ENCODE assay signal across 21 cellular contexts in genomic region chr17:45646288-45646988, GRCh38.
DNase-seq lines count a peak whose midpoint lies in the region; ATAC-seq lines count a peak whose summit lies in the region.
"Had no signal": no experiment of that assay in that cellular context is flagged by ENCODE, and none has a peak within 500 bp of the region (broad histone marks: within the 10 kb centered on the region; RNA-seq: fewer than 3 reads in every experiment).

No MANE protein-coding gene starts in this region.

- H3K4me3 ChIP-seq in GM23248: no peak overlapping the region
- H3K4me3 ChIP-seq: ascending aorta, lung, thyroid gland had no signal

- ATAC-seq in GM21526 (IDR thresholded peaks at IDR 0.05; ENCODE audit: low FRiP score, unreplicated experiment) (no peak), esophagus mucosa (no peak)
- ATAC-seq: stimulated activated memory B cell treated with anti-CD40 and anti-IgM and Interleukin-4, amounts not matched to agents 10 μg/mL and 1 μg/mL and 100 μg/mL, for 72 hours had no signal

- 27 to 30% methylated on average over 12 of the region's 12 CpGs for WGBS in GM23248 (ENCODE audit: low coverage in 1 of 2, low lambda C conversion rate in 2 of 2, missing lambda C conversion rate in 2 of 2), 2 experiments

- no peak overlapping the region for H3K4me2 ChIP-seq in GM23248 (ENCODE audit: unreplicated experiment)
- H3K4me2 ChIP-seq: SK-N-SH had no signal

- no peaks in the 10 kb centered on the region for H3F3A ChIP-seq in GM23248 (ENCODE audit: insufficient read depth)

- H3K9me3 ChIP-seq in GM23248 (ENCODE audit: low read depth): no peaks in the 10 kb centered on the region
- H3K9me3 ChIP-seq: ascending aorta, SK-N-SH, thyroid gland had no signal

- no peaks in the 10 kb centered on the region for H3K9me2 ChIP-seq in GM23248 (ENCODE audit: insufficient read depth)
- H3K9me2 ChIP-seq: SK-N-SH had no signal

- H4K20me1 ChIP-seq in GM23248 (ENCODE audit: insufficient read depth): no peaks in the 10 kb centered on the region

- DNase-seq in AML-193 (lab: John Stamatoyannopoulos, UW) (peak; percentile 90 to 93), CMK (ENCODE audit: low read depth) (peak; percentile 17), NCI-H524 (lab: John Stamatoyannopoulos, UW) (peak; percentile 63 to 78), globus pallidus (ENCODE audit: low spot score) (peak; percentile 28), NAMALWA (ENCODE audit: low spot score) (no peak), GM23248 (no peak)
- DNase-seq: activated CD4-positive, alpha-beta T cell treated with anti-CD3 and anti-CD28 coated beads, Interleukin-2, amount 50 U/mL, for 4 hours; activated naive CD4-positive, alpha-beta T cell treated with Interleukin-2 at 50 U/mL for 16 hours; activated T-cell treated with anti-CD3 and anti-CD28 coated beads, Interleukin-2, amount 50 U/mL, for 24 hours; hippocampal formation; Kasumi-1; NCI-H1436 treated with DMSO at 0.1 percent for 48 hours; NCI-H2171 treated with DMSO at 0.1 percent for 48 hours; nucleus accumbens; SK-N-SH; thyroid gland had no signal

- no peaks in the 10 kb centered on the region for H3K36me3 ChIP-seq in GM23248 (ENCODE audit: low read depth)
- H3K36me3 ChIP-seq: ascending aorta, thyroid gland had no signal

- H2AFZ ChIP-seq in GM23248: no peak overlapping the region

- in situ Hi-C loops in GM23248 (cut with MboI): no loop called here

- H3K27ac ChIP-seq in GM23248: no peak overlapping the region
- H3K27ac ChIP-seq: ascending aorta, thyroid gland had no signal

- no peaks in the 10 kb centered on the region for H3K79me2 ChIP-seq in GM23248 (ENCODE audit: insufficient read depth)

- H3K9ac ChIP-seq in GM23248: no peak overlapping the region
- H3K9ac ChIP-seq: SK-N-SH had no signal

- H3K4me1 ChIP-seq in GM23248 (ENCODE audit: insufficient read depth): no peaks in the 10 kb centered on the region
- H3K4me1 ChIP-seq: ascending aorta, thyroid gland had no signal

- no peaks in the 10 kb centered on the region for H3K27me3 ChIP-seq in GM23248 (replicated peaks; ENCODE audit: insufficient read depth)
- H3K27me3 ChIP-seq: ascending aorta, thyroid gland had no signal

Comparison
In these comparisons a context has a peak if more than half of its experiments do, and no peak if none do; other contexts are left out.
1. DNase-seq: peak in AML-193 (2 of 2), CMK (single experiment), NCI-H524 (2 of 2) and globus pallidus (single experiment); none in NAMALWA (single experiment) and GM23248 (single experiment).